ENCODE assay signal across 12 cellular contexts in genomic region chr10:102310356-102311024, GRCh38.
A peak's percentile ranks its signal among the peaks of the same experiment; 100 is the strongest.
DNase-seq lines count a peak whose midpoint lies in the region; ATAC-seq and TF ChIP-seq lines count a peak whose summit lies in the region.
"Had no signal": no experiment of that assay in that cellular context is flagged by ENCODE, and none has a peak within 500 bp of the region (broad histone marks: within the 10 kb centered on the region; RNA-seq: fewer than 3 reads in every experiment).

No MANE protein-coding gene starts in this region.

- peak overlapping the region; percentile 28 for H3K4me2 ChIP-seq in fibroblast of lung (ENCODE audit: extremely low read depth, insufficient read depth, low read length)

- H3K27me3 Mint-ChIP-seq in effector memory CD8-positive, alpha-beta T cell, result no peaks in the 10 kb centered on the region
- H3K27me3 Mint-ChIP-seq: natural killer cell treated with Interleukin-12 subunit alpha and Interleukin-12 subunit beta and Interleukin-15 and Interleukin-18, amount 100 ng/mL, for 72 hours had no signal

- TF ChIP-seq CTCF in fibroblast of lung (conservative IDR thresholded peaks at IDR 0.05 in 1 of 2, IDR thresholded peaks at IDR 0.05 in 1 of 2; ENCODE audit: low read depth in 1 of 2, low read length in 2 of 2), result no peak

- H3K4me3 ChIP-seq in fibroblast of lung (replicated peaks in 1 of 4; ENCODE audit: control extremely low read depth in 1 of 4, insufficient read depth in 1 of 4, low read depth in 3 of 4, low read length in 4 of 4) (no peak overlapping the region), muscle layer of duodenum (ENCODE audit: low read depth in 1 of 2, low read length in 2 of 2) (no peak overlapping the region)
- H3K4me3 ChIP-seq: K562 had no signal

- H3K4me1 Mint-ChIP-seq in effector memory CD8-positive, alpha-beta T cell (ENCODE audit: low read depth in 2 of 2), result peaks cover 26 to 35% of the 10 kb centered on the region in 2 donors

- peak; percentile 63 for DNase-seq in COLO829 (ENCODE audit: low spot score)
- DNase-seq in RPMI7951 (ENCODE audit: low read depth), result peak; percentile 74
- peak; percentile 44 to 85 for DNase-seq in fibroblast of lung (ENCODE audit: low read depth in 2 of 2)
- DNase-seq in effector memory CD8-positive, alpha-beta T cell, result no peak
- DNase-seq in pons (ENCODE audit: low spot score), result no peak
- no peak for DNase-seq in activated CD4-positive, alpha-beta T cell treated with anti-CD3 and anti-CD28 coated beads, Interleukin-2, amount 50 U/mL, for 4 hours
- DNase-seq: NCI-H526 had no signal

- H3K79me2 ChIP-seq in fibroblast of lung (ENCODE audit: control insufficient read depth, insufficient read depth, low read length), result peaks cover 38% of the 10 kb centered on the region

- H3K27ac ChIP-seq in fibroblast of lung (ENCODE audit: insufficient read depth, low read length) (peak overlapping the region; percentile 17), muscle layer of duodenum (ENCODE audit: low read length) (peak overlapping the region; percentile 13)

- H3K9me3 ChIP-seq in fibroblast of lung (ENCODE audit: control insufficient read depth, insufficient read depth, low read depth, low read length) (no peaks in the 10 kb centered on the region), muscle layer of duodenum (ENCODE audit: control insufficient read depth in 1 of 2, low read length in 2 of 2) (no peaks in the 10 kb centered on the region)

- no peak overlapping the region for H3K4me3 Mint-ChIP-seq in effector memory CD8-positive, alpha-beta T cell
- H3K4me3 Mint-ChIP-seq: natural killer cell treated with Interleukin-12 subunit alpha and Interleukin-12 subunit beta and Interleukin-15 and Interleukin-18, amount 100 ng/mL, for 72 hours had no signal

- no peak for ATAC-seq in GM19351 (IDR thresholded peaks at IDR 0.05; ENCODE audit: unreplicated experiment)
- ATAC-seq in effector memory CD8-positive, alpha-beta T cell (replicated peaks), result no peak
- ATAC-seq: K562; natural killer cell treated with Interleukin-12 subunit alpha and Interleukin-12 subunit beta and Interleukin-15 and Interleukin-18, amount 100 ng/mL, for 72 hours had no signal

- peak overlapping the region in 1 of 2 donors; percentile 15 for H3K27ac Mint-ChIP-seq in effector memory CD8-positive, alpha-beta T cell
- H3K27ac Mint-ChIP-seq: activated T-helper 2 cell treated with anti-CD3 and anti-CD28 coated beads, Interferon-gamma antibody, Interleukin-2, Interleukin-4, amounts not matched to agents 10 μg/mL and 5 μg/mL and 100 μg/mL, durations not matched to agents 14 hours and 24 hours and 36 hours; natural killer cell treated with Interleukin-12 subunit alpha and Interleukin-12 subunit beta and Interleukin-15 and Interleukin-18, amount 100 ng/mL, for 72 hours had no signal

- H2AFZ ChIP-seq in fibroblast of lung (ENCODE audit: low read length), result no peak overlapping the region

- peaks cover 2% of the 10 kb centered on the region for H4K20me1 ChIP-seq in fibroblast of lung (ENCODE audit: control insufficient read depth, extremely low read depth, insufficient read depth, low read length)

- H3K36me3 Mint-ChIP-seq in effector memory CD8-positive, alpha-beta T cell (ENCODE audit: insufficient read depth), result peaks cover 6% of the 10 kb centered on the region

- H3K27me3 ChIP-seq in fibroblast of lung (ENCODE audit: control insufficient read depth, insufficient read depth, low read length), result no peaks in the 10 kb centered on the region
- H3K27me3 ChIP-seq in muscle layer of duodenum (ENCODE audit: low read depth, low read length), result no peaks in the 10 kb centered on the region

- H3K4me1 ChIP-seq in fibroblast of lung (ENCODE audit: control insufficient read depth, extremely low read depth, insufficient read depth, low read length) (peaks cover 8% of the 10 kb centered on the region), muscle layer of duodenum (ENCODE audit: control insufficient read depth in 1 of 2, insufficient read depth in 2 of 2, low read length in 2 of 2) (peaks cover 14 to 42% of the 10 kb centered on the region in 2 donors)

- no peaks in the 10 kb centered on the region for H3K9me3 Mint-ChIP-seq in effector memory CD8-positive, alpha-beta T cell
- H3K9me3 Mint-ChIP-seq: activated T-helper 2 cell treated with anti-CD3 and anti-CD28 coated beads, Interferon-gamma antibody, Interleukin-2, Interleukin-4, amounts not matched to agents 10 μg/mL and 5 μg/mL and 100 μg/mL, durations not matched to agents 14 hours and 24 hours and 36 hours; natural killer cell treated with Interleukin-12 subunit alpha and Interleukin-12 subunit beta and Interleukin-15 and Interleukin-18, amount 100 ng/mL, for 72 hours had no signal

- no peaks in the 10 kb centered on the region for H3K36me3 ChIP-seq in fibroblast of lung (ENCODE audit: control insufficient read depth, insufficient read depth, low read length)
- H3K36me3 ChIP-seq in muscle layer of duodenum (ENCODE audit: control insufficient read depth in 1 of 2, insufficient read depth in 2 of 2, low read length in 2 of 2), result peaks cover 0 to 1% of the 10 kb centered on the region in 2 donors

- no peak overlapping the region for H3K9ac ChIP-seq in fibroblast of lung (ENCODE audit: insufficient read depth, low read length)

Comparison
In these comparisons a context has a peak if more than half of its experiments do, and no peak if none do; other contexts are left out.
1. DNase-seq: peak in COLO829 (single experiment), RPMI7951 (single experiment) and fibroblast of lung (2 of 2); none in effector memory CD8-positive, alpha-beta T cell (0 of 3), pons (single experiment) and activated CD4-positive, alpha-beta T cell treated with anti-CD3 and anti-CD28 coated beads, Interleukin-2, amount 50 U/mL, for 4 hours (0 of 2).